Comparison of ENCODE assay signal across 2 cellular contexts in the genomic region with DNA sequence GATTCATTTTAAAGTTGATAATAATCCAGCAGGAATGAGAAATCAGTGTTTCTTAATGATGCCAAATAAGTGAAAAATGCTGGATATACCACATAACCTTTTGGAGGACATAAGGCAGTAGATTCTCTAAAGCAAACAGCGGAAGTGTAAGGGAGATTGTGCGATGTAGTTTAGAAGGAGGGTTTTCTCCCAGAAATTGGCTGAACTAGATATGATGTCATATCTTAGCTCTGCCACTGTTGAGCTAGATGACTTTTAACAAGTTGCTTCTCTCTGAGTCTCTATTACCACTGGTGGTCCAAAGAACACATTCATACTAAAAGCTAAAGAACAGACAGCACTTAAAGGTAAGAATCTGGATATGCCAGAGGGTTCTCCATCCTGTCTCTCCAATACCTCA.
TF ChIP-seq lines count a peak whose summit lies in the region.

No MANE protein-coding gene starts in this region.

TF ChIP-seq in IMR-90, 13 proteins besides CTCF, POLR2A, EP300 and RAD21:
- TF ChIP-seq MAFK (IDR thresholded peaks at IDR 0.05; ENCODE audit: low read depth, low read length) (no peak), CHD1 (IDR thresholded peaks at IDR 0.05; ENCODE audit: low read depth, low read length) (no peak), MAZ (IDR thresholded peaks at IDR 0.05; ENCODE audit: borderline replicate concordance, low read depth, low read length) (no peak), SMC3 (IDR thresholded peaks at IDR 0.05; ENCODE audit: low read depth, low read length) (no peak)
- TF ChIP-seq, protein P1, sequence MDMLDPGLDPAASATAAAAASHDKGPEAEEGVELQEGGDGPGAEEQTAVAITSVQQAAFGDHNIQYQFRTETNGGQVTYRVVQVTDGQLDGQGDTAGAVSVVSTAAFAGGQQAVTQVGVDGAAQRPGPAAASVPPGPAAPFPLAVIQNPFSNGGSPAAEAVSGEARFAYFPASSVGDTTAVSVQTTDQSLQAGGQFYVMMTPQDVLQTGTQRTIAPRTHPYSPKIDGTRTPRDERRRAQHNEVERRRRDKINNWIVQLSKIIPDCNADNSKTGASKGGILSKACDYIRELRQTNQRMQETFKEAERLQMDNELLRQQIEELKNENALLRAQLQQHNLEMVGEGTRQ (IDR thresholded peaks at IDR 0.05; ENCODE audit: low read depth, low read length), result no peak
TF ChIP-seq in IMR-90: peak in this region for 0.

TF ChIP-seq in GM12878, 131 proteins besides CTCF, POLR2A, EP300 and RAD21:
- no peak for TF ChIP-seq CHD2 (IDR thresholded peaks at IDR 0.05; ENCODE audit: borderline replicate concordance, low read depth, low read length)
- no peak for TF ChIP-seq BCL11A (IDR thresholded peaks at IDR 0.05; ENCODE audit: low read depth, low read length)
- TF ChIP-seq LARP7 (IDR thresholded peaks at IDR 0.05), result no peak
- TF ChIP-seq POLR2AphosphoS2 (IDR thresholded peaks at IDR 0.05; ENCODE audit: low read depth, low read length), result no peak
- no peak for TF ChIP-seq SMARCA5 (IDR thresholded peaks at IDR 0.05)
- TF ChIP-seq ATF7 (IDR thresholded peaks at IDR 0.05; ENCODE audit: low read depth), result peak; percentile 52; the same call in 1 of the 2 replicates
- TF ChIP-seq MYB (IDR thresholded peaks at IDR 0.05; ENCODE audit: borderline replicate concordance, low read depth, low read length), result no peak
- no peak for TF ChIP-seq WRNIP1 (IDR thresholded peaks at IDR 0.05; ENCODE audit: borderline replicate concordance, low read depth, low read length)
